14 cellular contexts compared by ENCODE assay signal in the genomic region with DNA sequence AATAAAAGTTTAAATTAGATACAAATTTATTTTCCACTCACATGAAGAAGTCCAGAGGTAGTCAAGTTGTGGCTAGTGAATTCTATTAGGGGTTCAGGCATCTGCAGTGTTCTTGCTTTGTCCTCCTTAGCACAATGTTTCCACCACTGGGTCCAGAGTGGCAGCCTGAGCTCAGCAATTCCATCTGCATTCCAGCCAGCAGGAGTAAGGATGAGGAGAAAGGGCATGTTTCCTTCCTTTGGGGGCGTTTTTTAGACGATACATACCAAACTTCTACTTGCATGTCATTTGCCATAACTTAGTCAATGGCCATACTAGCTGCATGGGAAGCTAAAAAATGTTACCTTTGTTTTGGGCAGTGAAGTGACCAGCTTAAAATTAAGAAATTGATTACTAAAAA.
DNase-seq lines count a peak whose midpoint lies in the region; TF ChIP-seq lines count a peak whose summit lies in the region.
"Had no signal": no experiment of that assay in that cellular context is flagged by ENCODE, and none has a peak within 500 bp of the region (broad histone marks: within the 10 kb centered on the region; RNA-seq: fewer than 3 reads in every experiment).

No MANE protein-coding gene starts in this region.

- DNase-seq in EH (ENCODE audit: low read depth), result peak; percentile 21
- DNase-seq in H9, result no peak
- no peak for DNase-seq in chondrocyte (ENCODE audit: low spot score)
- no peak for DNase-seq in osteoblast (ENCODE audit: insufficient read length, low spot score, missing footprints)
- no peak for DNase-seq in kidney glomerular epithelial cell (lab: John Stamatoyannopoulos, UW)
- DNase-seq in NCI-H2196 treated with DMSO at 0.1 percent for 48 hours (lab: John Stamatoyannopoulos, UW; ENCODE audit: unreplicated experiment), result no peak
- no peak for DNase-seq in hypothalamus (lab: John Stamatoyannopoulos, UW)
- DNase-seq in OCI-LY7 (ENCODE audit: low spot score), result no peak
- DNase-seq: CD8-positive, alpha-beta T cell; COR-L47; DMS153; DMS79 treated with DMSO at 0.1 percent for 48 hours had no signal

- peaks cover 0 to 3% (median 0%) of the 10 kb centered on the region in 3 experiments; a peak in 1 of 7 replicates for H3K36me3 Mint-ChIP-seq in H9 (ENCODE audit: insufficient read depth in 1 of 3, low read depth in 3 of 3)
- H3K36me3 Mint-ChIP-seq in chondrocyte (ENCODE audit: low read depth), result no peaks in the 10 kb centered on the region
- H3K36me3 Mint-ChIP-seq: CD14-positive monocyte; CD8-positive, alpha-beta T cell; IgD-negative memory B cell had no signal

- peaks cover 12 to 15% of the 10 kb centered on the region in 2 experiments for H3K4me1 Mint-ChIP-seq in H9
- H3K4me1 Mint-ChIP-seq in chondrocyte (ENCODE audit: low read depth), result peaks cover 49% of the 10 kb centered on the region
- H3K4me1 Mint-ChIP-seq: CD14-positive monocyte, IgD-negative memory B cell had no signal

- no CpG with 5 or more reads among the region's 2 CpGs for WGBS in H9 (ENCODE audit: extremely low coverage, insufficient read length, low lambda C conversion rate)

- H3K4me1 ChIP-seq in H9 (ENCODE audit: insufficient read depth, low read length) (peaks cover 3% of the 10 kb centered on the region; the same call in 1 of the 2 replicates), osteoblast (ENCODE audit: insufficient read depth, low read length) (peaks cover 46% of the 10 kb centered on the region), OCI-LY7 (ENCODE audit: insufficient read depth, low read length, poor library complexity, severe bottlenecking) (no peaks in the 10 kb centered on the region)

- H2AK5ac ChIP-seq in H9 (ENCODE audit: insufficient read length, low read length), result no peak overlapping the region

- H3K23me2 ChIP-seq in H9 (ENCODE audit: insufficient read length, low read depth, low read length, poor library complexity, severe bottlenecking), result no peaks in the 10 kb centered on the region

- H3K79me2 ChIP-seq in H9 (ENCODE audit: insufficient read depth, low read length), result no peaks in the 10 kb centered on the region
- no peaks in the 10 kb centered on the region for H3K79me2 ChIP-seq in osteoblast (ENCODE audit: insufficient read depth, low read length)
- no peaks in the 10 kb centered on the region for H3K79me2 ChIP-seq in OCI-LY7 (ENCODE audit: insufficient read depth, low read depth, low read length)

- TF ChIP-seq CTCF in H9 (conservative IDR thresholded peaks at IDR 0.05), result peak; percentile 20; the same call in 1 of the 3 replicates
- TF ChIP-seq CTCF in chondrocyte (IDR thresholded peaks at IDR 0.05), result peak; percentile 22
- TF ChIP-seq CTCF in osteoblast (IDR thresholded peaks at IDR 0.05; ENCODE audit: extremely low read depth, low read depth, low read length), result peak; percentile 6
- TF ChIP-seq CTCF in OCI-LY7 (conservative IDR thresholded peaks at IDR 0.05; ENCODE audit: low read length), result no peak

- H3K9me2 ChIP-seq in OCI-LY7 (ENCODE audit: insufficient read depth, low read length), result no peaks in the 10 kb centered on the region

- H3K18ac ChIP-seq in H9 (ENCODE audit: insufficient read length, low read depth, low read length), result no peak overlapping the region

- intact Hi-C loops in OCI-LY7 (cut with micrococcal nuclease; ENCODE audit: unreplicated experiment), result no loop called here

- H3K4me3 ChIP-seq in osteoblast (ENCODE audit: insufficient read depth, low read length), result no peak overlapping the region
- H3K4me3 ChIP-seq in OCI-LY7 (ENCODE audit: low read depth, low read length, poor library complexity, severe bottlenecking), result no peak overlapping the region

- H3K9me3 Mint-ChIP-seq in H9 (no peaks in the 10 kb centered on the region; a peak in 1 of 5 replicates), chondrocyte (ENCODE audit: low read depth) (peaks cover 5% of the 10 kb centered on the region)
- H3K9me3 Mint-ChIP-seq: CD8-positive, alpha-beta T cell had no signal

- H3K56ac ChIP-seq in H9 (ENCODE audit: insufficient read length, low read depth, low read length), result no peak overlapping the region

- H3T11ph ChIP-seq in H9 (ENCODE audit: low read length), result no peak overlapping the region

- H3K14ac ChIP-seq in H9 (ENCODE audit: insufficient read depth, low read length), result no peak overlapping the region

- no peak overlapping the region for H3K9ac ChIP-seq in H9 (ENCODE audit: extremely low read depth, insufficient read length, low read length)

- no peak overlapping the region for H2BK12ac ChIP-seq in H9 (ENCODE audit: insufficient read length, low read depth, low read length)

- no peak overlapping the region for H2AFZ ChIP-seq in H9 (ENCODE audit: low read length)
- H2AFZ ChIP-seq in osteoblast (ENCODE audit: low read length), result no peak overlapping the region
- H2AFZ ChIP-seq in OCI-LY7 (ENCODE audit: low read length), result no peak overlapping the region

- H3K36me3 ChIP-seq in osteoblast (ENCODE audit: insufficient read depth, low read length) (no peaks in the 10 kb centered on the region), OCI-LY7 (ENCODE audit: insufficient read depth, low read length) (no peaks in the 10 kb centered on the region)

- H3K27ac ChIP-seq in H9 (ENCODE audit: insufficient read length, low read depth, low read length) (no peak overlapping the region), osteoblast (ENCODE audit: low read depth, low read length) (no peak overlapping the region), OCI-LY7 (ENCODE audit: low read depth, low read length, poor library complexity, severe bottlenecking) (no peak overlapping the region)

- H3K27ac Mint-ChIP-seq in H9, result no peak overlapping the region; a peak in 1 of 7 replicates
- no peak overlapping the region for H3K27ac Mint-ChIP-seq in chondrocyte (ENCODE audit: unreplicated experiment)
- H3K27ac Mint-ChIP-seq: CD14-positive monocyte; CD8-positive, alpha-beta T cell; IgD-negative memory B cell had no signal

- H4K91ac ChIP-seq in H9 (ENCODE audit: insufficient read length, low read depth, low read length), result no peak overlapping the region

- H3K4ac ChIP-seq in H9 (ENCODE audit: low read depth, low read length), result no peak overlapping the region

- CTCF ChIA-PET in OCI-LY7 (lab: Charles Lee; ENCODE audit: unreplicated experiment), result no interaction called here

- H3K27me3 ChIP-seq in H9 (ENCODE audit: insufficient read depth, low read length) (no peaks in the 10 kb centered on the region; the same call in 1 of the 2 replicates), osteoblast (ENCODE audit: insufficient read depth, low read length) (no peaks in the 10 kb centered on the region)

- BruUV-seq in OCI-LY7 (replicated peaks; lab: Mats Ljungman, UMichigan), result no TSS peak

- no peak overlapping the region for H2BK5ac ChIP-seq in H9 (ENCODE audit: insufficient read length, low read length)

- H3K4me2 ChIP-seq in H9 (ENCODE audit: insufficient read depth, insufficient read length, low read length) (no peak overlapping the region), osteoblast (ENCODE audit: insufficient read depth, low read length) (no peak overlapping the region), OCI-LY7 (ENCODE audit: low read length) (no peak overlapping the region)

- H4K5ac ChIP-seq in H9 (ENCODE audit: insufficient read length, low read depth, low read length), result no peak overlapping the region

- H3K23ac ChIP-seq in H9 (ENCODE audit: insufficient read length, low read depth, low read length), result no peak overlapping the region

- peaks cover 2% of the 10 kb centered on the region; the same call in 1 of the 2 replicates for H3K27me3 Mint-ChIP-seq in H9 (ENCODE audit: low read depth)
- no peaks in the 10 kb centered on the region for H3K27me3 Mint-ChIP-seq in chondrocyte (ENCODE audit: low read depth)

- no peak overlapping the region for H3K4me3 Mint-ChIP-seq in H9
- no peak overlapping the region for H3K4me3 Mint-ChIP-seq in chondrocyte (ENCODE audit: unreplicated experiment)
- H3K4me3 Mint-ChIP-seq: CD14-positive monocyte; CD8-positive, alpha-beta T cell; IgD-negative memory B cell had no signal

- no peak overlapping the region for H2BK120ac ChIP-seq in H9 (ENCODE audit: low read depth, low read length, poor library complexity, severe bottlenecking)

- H2BK20ac ChIP-seq in H9 (ENCODE audit: low read depth, low read length, poor library complexity, severe bottlenecking), result no peak overlapping the region

- no peak overlapping the region for H2BK15ac ChIP-seq in H9 (ENCODE audit: low read depth, low read length)

- no peak overlapping the region for H4K8ac ChIP-seq in H9 (replicated peaks; ENCODE audit: insufficient read length, low read depth, low read length)

- H3K9me3 ChIP-seq in H9 (ENCODE audit: control insufficient read depth, low read depth, low read length) (no peaks in the 10 kb centered on the region), osteoblast (ENCODE audit: low read depth, low read length) (no peaks in the 10 kb centered on the region), OCI-LY7 (ENCODE audit: low read length) (no peaks in the 10 kb centered on the region)

- no peaks in the 10 kb centered on the region for H3K79me1 ChIP-seq in H9 (ENCODE audit: insufficient read depth, low read depth, low read length, poor library complexity, severe bottlenecking)

- POLR2A ChIA-PET in OCI-LY7 (lab: Charles Lee), result no interaction called here

- no peaks in the 10 kb centered on the region for H4K20me1 ChIP-seq in H9 (ENCODE audit: control insufficient read depth, insufficient read depth, insufficient read length)
- no peaks in the 10 kb centered on the region for H4K20me1 ChIP-seq in osteoblast (ENCODE audit: insufficient read depth, low read length)
- H4K20me1 ChIP-seq in OCI-LY7 (ENCODE audit: insufficient read depth, low read length), result no peaks in the 10 kb centered on the region
